In genomic region chr5:172725785-172726184, GRCh38 we compare ENCODE assay signal across 25 cellular contexts.
"Had no signal": no experiment of that assay in that cellular context is flagged by ENCODE, and none has a peak within 500 bp of the region (broad histone marks: within the 10 kb centered on the region; RNA-seq: fewer than 3 reads in every experiment).

No MANE protein-coding gene starts in this region.

- H2AFZ ChIP-seq: neural progenitor cell, parathyroid adenoma had no signal

- H3K79me2 ChIP-seq: parathyroid adenoma had no signal

- H3K4me1 ChIP-seq: colonic mucosa, neural progenitor cell had no signal

- H3K4me3 Mint-ChIP-seq: immature natural killer cell; naive thymus-derived CD8-positive, alpha-beta T cell; neural progenitor cell; stimulated activated naive B cell treated with anti-CD40 and anti-IgM and Interleukin-4, amounts not matched to agents 10 μg/mL and 1 μg/mL and 100 μg/mL, for 72 hours; stimulated activated naive CD8-positive, alpha-beta T cell treated with anti-CD3 and anti-CD28 coated beads, Interleukin-15, amount 100 ng/mL, for 72 hours had no signal

- ATAC-seq: gastroesophageal sphincter; left colon; left ventricle myocardium superior; mucosa of descending colon; naive thymus-derived CD8-positive, alpha-beta T cell; psoas muscle; sciatic nerve; stimulated activated naive B cell treated with anti-CD40 and anti-IgM and Interleukin-4, amounts not matched to agents 10 μg/mL and 1 μg/mL and 100 μg/mL, for 72 hours; stimulated activated naive CD8-positive, alpha-beta T cell treated with anti-CD3 and anti-CD28 coated beads, Interleukin-15, amount 100 ng/mL, for 72 hours; upper lobe of right lung had no signal

- H3K27me3 ChIP-seq: colonic mucosa, esophagus squamous epithelium, gastroesophageal sphincter, testis, tibial nerve, upper lobe of right lung, vagina had no signal

- H3K4me3 ChIP-seq: colonic mucosa, esophagus squamous epithelium, gastroesophageal sphincter, mucosa of descending colon, neural progenitor cell, psoas muscle, testis, tibial nerve, upper lobe of right lung, vagina had no signal

- H3K9me3 Mint-ChIP-seq: immature natural killer cell; naive thymus-derived CD8-positive, alpha-beta T cell; neural progenitor cell; stimulated activated naive B cell treated with anti-CD40 and anti-IgM and Interleukin-4, amounts not matched to agents 10 μg/mL and 1 μg/mL and 100 μg/mL, for 72 hours; stimulated activated naive CD8-positive, alpha-beta T cell treated with anti-CD3 and anti-CD28 coated beads, Interleukin-15, amount 100 ng/mL, for 72 hours had no signal

- DNase-seq: colonic mucosa; dermis blood vessel endothelial cell; esophagus squamous epithelium; foreskin fibroblast; glutamatergic neuron; immature natural killer cell; left colon; left ventricle myocardium superior; mucosa of descending colon; naive thymus-derived CD8-positive, alpha-beta T cell; occipital lobe; psoas muscle; retina; stimulated activated CD4-positive, alpha-beta T cell treated with anti-CD3 and anti-CD28 coated beads, Interleukin-2, amount 100 ng/mL, for 24 hours; stimulated activated CD4-positive, alpha-beta T cell treated with anti-CD3 and anti-CD28 coated beads, Interleukin-4, amount 100 ng/mL, for 4 hours; stimulated activated naive B cell treated with anti-CD40 and anti-IgM and Interleukin-4, amounts not matched to agents 10 μg/mL and 1 μg/mL and 100 μg/mL, for 72 hours; stimulated activated naive CD8-positive, alpha-beta T cell treated with anti-CD3 and anti-CD28 coated beads, Interleukin-15, amount 100 ng/mL, for 72 hours; testis; upper lobe of right lung had no signal

- H3K27ac Mint-ChIP-seq: neural progenitor cell; stimulated activated naive B cell treated with anti-CD40 and anti-IgM and Interleukin-4, amounts not matched to agents 10 μg/mL and 1 μg/mL and 100 μg/mL, for 72 hours; stimulated activated naive CD8-positive, alpha-beta T cell treated with anti-CD3 and anti-CD28 coated beads, Interleukin-15, amount 100 ng/mL, for 72 hours had no signal

- H3K4me2 ChIP-seq: neural progenitor cell had no signal

- H3K4me1 Mint-ChIP-seq: stimulated activated naive B cell treated with anti-CD40 and anti-IgM and Interleukin-4, amounts not matched to agents 10 μg/mL and 1 μg/mL and 100 μg/mL, for 72 hours; stimulated activated naive CD8-positive, alpha-beta T cell treated with anti-CD3 and anti-CD28 coated beads, Interleukin-15, amount 100 ng/mL, for 72 hours had no signal

- H3K9me3 ChIP-seq: colonic mucosa, esophagus squamous epithelium, gastroesophageal sphincter, mucosa of descending colon, psoas muscle, testis, tibial nerve, upper lobe of right lung, vagina had no signal

- H3K27ac ChIP-seq: colonic mucosa, esophagus squamous epithelium, gastroesophageal sphincter, neural progenitor cell, parathyroid adenoma, psoas muscle, testis, upper lobe of right lung, vagina had no signal

- H3K36me3 ChIP-seq: colonic mucosa, esophagus squamous epithelium, gastroesophageal sphincter, neural progenitor cell, tibial nerve, upper lobe of right lung, vagina had no signal

- H3K9ac ChIP-seq: neural progenitor cell, parathyroid adenoma had no signal

- H3K27me3 Mint-ChIP-seq: stimulated activated naive B cell treated with anti-CD40 and anti-IgM and Interleukin-4, amounts not matched to agents 10 μg/mL and 1 μg/mL and 100 μg/mL, for 72 hours; stimulated activated naive CD8-positive, alpha-beta T cell treated with anti-CD3 and anti-CD28 coated beads, Interleukin-15, amount 100 ng/mL, for 72 hours had no signal

- H3K36me3 Mint-ChIP-seq: immature natural killer cell; naive thymus-derived CD8-positive, alpha-beta T cell; neural progenitor cell; stimulated activated naive B cell treated with anti-CD40 and anti-IgM and Interleukin-4, amounts not matched to agents 10 μg/mL and 1 μg/mL and 100 μg/mL, for 72 hours had no signal
